23 cellular contexts compared by ENCODE assay signal in genomic region chrY:15624928-15625327, GRCh38.
"Had no signal": no experiment of that assay in that cellular context is flagged by ENCODE, and none has a peak within 500 bp of the region (broad histone marks: within the 10 kb centered on the region; RNA-seq: fewer than 3 reads in every experiment).

No MANE protein-coding gene starts in this region.

- H3K27me3 Mint-ChIP-seq: activated CD4-positive, alpha-beta memory T cell treated with anti-CD3 and anti-CD28 coated beads for 36 hours; activated naive CD8-positive, alpha-beta T cell treated with anti-CD3 and anti-CD28 coated beads, Interleukin-2, amount 10 ng/mL, durations not matched to agents 7 days and 5 days; activated T-helper 17 cell treated with anti-CD3 and anti-CD28 coated beads, Interleukin-2, amount 50 U/mL, for 72 hours; effector memory CD8-positive, alpha-beta T cell; stimulated activated naive CD8-positive, alpha-beta T cell treated with anti-CD3 and anti-CD28 coated beads, Interleukin-15, amount 100 ng/mL, for 72 hours; T-helper 17 cell had no signal

- H3K27ac Mint-ChIP-seq: activated CD4-positive, alpha-beta memory T cell treated with anti-CD3 and anti-CD28 coated beads for 36 hours; activated naive CD8-positive, alpha-beta T cell treated with anti-CD3 and anti-CD28 coated beads, Interleukin-2, amount 10 ng/mL, durations not matched to agents 7 days and 5 days; activated T-helper 17 cell treated with anti-CD3 and anti-CD28 coated beads, Interleukin-2, amount 50 U/mL, for 72 hours; effector memory CD8-positive, alpha-beta T cell; nephron progenitor cell; stimulated activated naive CD8-positive, alpha-beta T cell treated with anti-CD3 and anti-CD28 coated beads, Interleukin-15, amount 100 ng/mL, for 72 hours; T-helper 17 cell had no signal

- H3K36me3 Mint-ChIP-seq: activated CD4-positive, alpha-beta memory T cell treated with anti-CD3 and anti-CD28 coated beads for 36 hours; activated naive CD8-positive, alpha-beta T cell treated with anti-CD3 and anti-CD28 coated beads, Interleukin-2, amount 10 ng/mL, durations not matched to agents 7 days and 5 days had no signal

- H3K4me2 ChIP-seq: smooth muscle cell had no signal

- DNase-seq: activated CD4-positive, alpha-beta memory T cell treated with anti-CD3 and anti-CD28 coated beads for 36 hours; activated CD4-positive, alpha-beta T cell treated with anti-CD3 and anti-CD28 coated beads for 4 hours; activated naive CD4-positive, alpha-beta T cell treated with Interleukin-2 at 50 U/mL for 16 hours; activated naive CD8-positive, alpha-beta T cell treated with anti-CD3 and anti-CD28 coated beads, Interleukin-2, amount 10 ng/mL, durations not matched to agents 7 days and 5 days; activated T-cell treated with anti-CD3 and anti-CD28 coated beads, Interleukin-2, amount 50 U/mL, for 1 hour; amygdala; effector memory CD8-positive, alpha-beta T cell; hypothalamus; kidney; left lung; midbrain; nephron progenitor cell; nucleus accumbens; stimulated activated CD4-positive, alpha-beta T cell treated with anti-CD3 and anti-CD28 coated beads, Interleukin-4, amount 100 ng/mL, for 1 hour; stimulated activated naive CD8-positive, alpha-beta T cell treated with anti-CD3 and anti-CD28 coated beads, Interleukin-15, amount 100 ng/mL, for 72 hours; T-helper 17 cell; upper lobe of left lung; WERI-Rb-1 had no signal

- ATAC-seq: activated T-helper 17 cell treated with anti-CD3 and anti-CD28 coated beads, Interleukin-2, amount 50 U/mL, for 72 hours; effector memory CD8-positive, alpha-beta T cell; left lung; sciatic nerve; stimulated activated naive CD8-positive, alpha-beta T cell treated with anti-CD3 and anti-CD28 coated beads, Interleukin-15, amount 100 ng/mL, for 72 hours; T-helper 17 cell had no signal

- FAIRE-seq: kidney had no signal

- H3K9me3 Mint-ChIP-seq: nephron progenitor cell had no signal

- H3K27ac ChIP-seq: foreskin keratinocyte, left lung, suprapubic skin, upper lobe of left lung, WERI-Rb-1 had no signal

- H3K27me3 ChIP-seq: foreskin keratinocyte, left lung, suprapubic skin, upper lobe of left lung had no signal

- H3K4me3 Mint-ChIP-seq: activated CD4-positive, alpha-beta memory T cell treated with anti-CD3 and anti-CD28 coated beads for 36 hours; activated naive CD8-positive, alpha-beta T cell treated with anti-CD3 and anti-CD28 coated beads, Interleukin-2, amount 10 ng/mL, durations not matched to agents 7 days and 5 days; activated T-helper 17 cell treated with anti-CD3 and anti-CD28 coated beads, Interleukin-2, amount 50 U/mL, for 72 hours; effector memory CD8-positive, alpha-beta T cell; nephron progenitor cell; stimulated activated naive CD8-positive, alpha-beta T cell treated with anti-CD3 and anti-CD28 coated beads, Interleukin-15, amount 100 ng/mL, for 72 hours; T-helper 17 cell had no signal

- H3K4me1 ChIP-seq: foreskin keratinocyte, left lung, suprapubic skin, upper lobe of left lung had no signal

- H3K9me3 ChIP-seq: suprapubic skin, upper lobe of left lung had no signal

- H3K4me3 ChIP-seq: left lung, smooth muscle cell, suprapubic skin, upper lobe of left lung had no signal

- H3K36me3 ChIP-seq: left lung, suprapubic skin, upper lobe of left lung, WERI-Rb-1 had no signal

- H3K4me1 Mint-ChIP-seq: activated naive CD8-positive, alpha-beta T cell treated with anti-CD3 and anti-CD28 coated beads, Interleukin-2, amount 10 ng/mL, durations not matched to agents 7 days and 5 days; activated T-helper 17 cell treated with anti-CD3 and anti-CD28 coated beads, Interleukin-2, amount 50 U/mL, for 72 hours; nephron progenitor cell; stimulated activated naive CD8-positive, alpha-beta T cell treated with anti-CD3 and anti-CD28 coated beads, Interleukin-15, amount 100 ng/mL, for 72 hours; T-helper 17 cell had no signal
